In genomic region chr2:177261115-177261779, GRCh38 we compare ENCODE assay signal across 9 cellular contexts. TPM values are rescaled to one million over a fixed set of nuclear protein-coding genes. Genes with fewer than 3 reads are reported as not detected.
DNase-seq lines count a peak whose midpoint lies in the region; ATAC-seq and TF ChIP-seq lines count a peak whose summit lies in the region.
"Had no signal": no experiment of that assay in that cellular context is flagged by ENCODE, and none has a peak within 500 bp of the region (broad histone marks: within the 10 kb centered on the region; RNA-seq: fewer than 3 reads in every experiment).

No MANE protein-coding gene starts in this region.

- H3K36me3 Mint-ChIP-seq in T-helper 1 cell treated with Interleukin-12 subunit alpha and Interleukin-12 subunit beta and Interleukin-4 antibody, amounts not matched to agents 30 μg/mL and 1 μg/mL, for 36 hours (ENCODE audit: low read depth) = peaks cover 44% of the 10 kb centered on the region
- peaks cover 11% of the 10 kb centered on the region for H3K36me3 Mint-ChIP-seq in activated naive CD8-positive, alpha-beta T cell

- H3K36me3 ChIP-seq in kidney epithelial cell (ENCODE audit: control insufficient read depth, insufficient read depth, low read length) (no peaks in the 10 kb centered on the region), subcutaneous abdominal adipose tissue (ENCODE audit: control insufficient read depth in 5 of 5, insufficient read depth in 5 of 5, low read length in 5 of 5) (peaks cover 0 to 2% (median 0%) of the 10 kb centered on the region in 5 donors), HAP-1 (replicated peaks) (0 out of 2 replicates have a peak, but pooled peaks cover 9% of the 10 kb centered on the region)

- TF ChIP-seq CTCF in kidney epithelial cell (IDR thresholded peaks at IDR 0.05; ENCODE audit: insufficient read depth, low read length, poor library complexity, severe bottlenecking) = no peak

- H3K4me3 Mint-ChIP-seq in T-helper 1 cell treated with Interleukin-12 subunit alpha and Interleukin-12 subunit beta and Interleukin-4 antibody, amounts not matched to agents 30 μg/mL and 1 μg/mL, for 36 hours = peak overlapping the region; percentile 98
- H3K4me3 Mint-ChIP-seq in activated naive CD8-positive, alpha-beta T cell = peak overlapping the region; percentile 96

- H3K4me3 ChIP-seq in kidney epithelial cell (ENCODE audit: low read depth, low read length) = peak overlapping the region; percentile 85
- peak overlapping the region; percentile 67 to 84 (median 77) for H3K4me3 ChIP-seq in subcutaneous abdominal adipose tissue (ENCODE audit: low read depth in 1 of 5, low read length in 5 of 5)
- no peak overlapping the region for H3K4me3 ChIP-seq in HAP-1

- DNase-seq in T-helper 1 cell (no peak), kidney epithelial cell (ENCODE audit: low read depth) (no peak), HAP-1 (ENCODE audit: low spot score in 2 of 2) (no peak)
- DNase-seq: central memory CD4-positive, alpha-beta T cell had no signal

- in situ Hi-C loops in HAP-1 (cut with MboI; ENCODE audit: low sequenced_read_pairs) = loop anchor here (10.0 kb wide), 1 partner anchor 74 kb away; no protein-coding TSS in a partner anchor

- peak overlapping the region; percentile 3 to 99 (median 87) for H3K9ac ChIP-seq in subcutaneous abdominal adipose tissue (ENCODE audit: low read length in 5 of 5)

- ATAC-seq in GM18519 (IDR thresholded peaks at IDR 0.05; ENCODE audit: low FRiP score, unreplicated experiment) (no peak), HG03196 (IDR thresholded peaks at IDR 0.05; ENCODE audit: unreplicated experiment) (no peak)

- peak overlapping the region; percentile 99 for H3K27ac ChIP-seq in subcutaneous abdominal adipose tissue (ENCODE audit: low read depth, low read length)

- H3K4me1 Mint-ChIP-seq in T-helper 1 cell treated with Interleukin-12 subunit alpha and Interleukin-12 subunit beta and Interleukin-4 antibody, amounts not matched to agents 30 μg/mL and 1 μg/mL, for 36 hours (ENCODE audit: low read depth) = peaks cover 50% of the 10 kb centered on the region
- H3K4me1 Mint-ChIP-seq in activated naive CD8-positive, alpha-beta T cell (ENCODE audit: low read depth) = peaks cover 67% of the 10 kb centered on the region

- H3K9me3 ChIP-seq in subcutaneous abdominal adipose tissue (ENCODE audit: control insufficient read depth in 5 of 5, low read length in 5 of 5) = peaks cover 0 to 2% (median 0%) of the 10 kb centered on the region in 5 donors
- H3K9me3 ChIP-seq in HAP-1 = peaks cover 4% of the 10 kb centered on the region; the same call in 1 of the 2 replicates

- H3K9me3 Mint-ChIP-seq in T-helper 1 cell treated with Interleukin-12 subunit alpha and Interleukin-12 subunit beta and Interleukin-4 antibody, amounts not matched to agents 30 μg/mL and 1 μg/mL, for 36 hours = peaks cover 5% of the 10 kb centered on the region
- no peaks in the 10 kb centered on the region for H3K9me3 Mint-ChIP-seq in activated naive CD8-positive, alpha-beta T cell (ENCODE audit: low read depth)

- no peaks in the 10 kb centered on the region for H3K27me3 Mint-ChIP-seq in T-helper 1 cell treated with Interleukin-12 subunit alpha and Interleukin-12 subunit beta and Interleukin-4 antibody, amounts not matched to agents 30 μg/mL and 1 μg/mL, for 36 hours (ENCODE audit: low read depth)
- H3K27me3 Mint-ChIP-seq in activated naive CD8-positive, alpha-beta T cell = no peaks in the 10 kb centered on the region

- H3K4me1 ChIP-seq in subcutaneous abdominal adipose tissue (ENCODE audit: control insufficient read depth in 5 of 5, insufficient read depth in 5 of 5, low read length in 5 of 5) (peaks cover 7 to 65% (median 62%) of the 10 kb centered on the region in 5 donors), HAP-1 (peaks cover 27% of the 10 kb centered on the region)

- no peaks in the 10 kb centered on the region for H3K27me3 ChIP-seq in kidney epithelial cell (ENCODE audit: control insufficient read depth, insufficient read depth, low read length)
- no peaks in the 10 kb centered on the region for H3K27me3 ChIP-seq in subcutaneous abdominal adipose tissue (ENCODE audit: control insufficient read depth in 5 of 5, insufficient read depth in 4 of 5, low read length in 5 of 5)
- no peaks in the 10 kb centered on the region for H3K27me3 ChIP-seq in HAP-1 (ENCODE audit: low read depth)

- peak overlapping the region; percentile 36 for H3K27ac Mint-ChIP-seq in T-helper 1 cell treated with Interleukin-12 subunit alpha and Interleukin-12 subunit beta and Interleukin-4 antibody, amounts not matched to agents 30 μg/mL and 1 μg/mL, for 36 hours
- peak overlapping the region; percentile 99 for H3K27ac Mint-ChIP-seq in activated naive CD8-positive, alpha-beta T cell

RNA-seq across cellular contexts. Expression of gene NFE2L2, which starts 3.3 kb away (rescaled TPM):
- 74.2 and 77.9 TPM in 2 replicates for total RNA-seq in kidney epithelial cell

RNA-seq across cellular contexts. Expression of gene HNRNPA3, which starts 48.7 kb away (rescaled TPM):
- 47.5 and 49.4 TPM in 2 replicates for total RNA-seq in kidney epithelial cell
